In genomic region chr12:12718853-12719252, GRCh38 we compare ENCODE assay signal across 8 cellular contexts. TPM values are rescaled to one million over a fixed set of nuclear protein-coding genes. Genes with fewer than 3 reads are reported as not detected.
DNase-seq lines count a peak whose midpoint lies in the region; FAIRE-seq and TF ChIP-seq lines count a peak whose summit lies in the region.

No MANE protein-coding gene starts in this region.

- H3K27ac ChIP-seq in adrenal gland = peak overlapping the region; percentile 94 to 100 (median 97)
- H3K27ac ChIP-seq in subcutaneous abdominal adipose tissue (ENCODE audit: low read depth, low read length) = peak overlapping the region; percentile 96

- no peak for TF ChIP-seq POLR2A in adrenal gland (IDR thresholded peaks at IDR 0.05)

- WGBS in adrenal gland, 4 donors = 2 to 5% (median 3%) methylated on average over 14 of the region's 14 CpGs

- intact Hi-C loops in adrenal gland (cut with DNase I) = no loop called here

- H3K9me3 ChIP-seq in adrenal gland (replicated peaks in 1 of 3) (no peaks in the 10 kb centered on the region), subcutaneous abdominal adipose tissue (ENCODE audit: control insufficient read depth in 5 of 5, low read length in 5 of 5) (no peaks in the 10 kb centered on the region)

- no peak for FAIRE-seq in RCC 7860 (lab: Jason Lieb, UNC)

- peak overlapping the region in 3 of 4 donors; percentile 88 to 99 (median 91) for H3K4me3 ChIP-seq in adrenal gland
- H3K4me3 ChIP-seq in subcutaneous abdominal adipose tissue (ENCODE audit: low read depth in 1 of 5, low read length in 5 of 5) = peak overlapping the region; percentile 87 to 99 (median 99)

- DNase-seq in ELF-1 (ENCODE audit: low read depth, low spot score) (peak; percentile 25), LHCN-M2 (ENCODE audit: low read depth) (peak; percentile 39), adrenal gland (peak in 1 of 7 donors; percentile 31), kidney tubule cell (ENCODE audit: low spot score) (peak; percentile 31), RCC 7860 (ENCODE audit: low spot score) (no peak), NOMO-1 (lab: John Stamatoyannopoulos, UW; ENCODE audit: unreplicated experiment in 2 of 2) (no peak), hepatic stellate cell (ENCODE audit: low spot score) (no peak)

- TF ChIP-seq CTCF in adrenal gland (IDR thresholded peaks at IDR 0.05) = no peak

- H3K4me1 ChIP-seq in adrenal gland (replicated peaks in 1 of 2) = peaks cover 26 to 65% of the 10 kb centered on the region in 2 donors
- peaks cover 7 to 82% (median 77%) of the 10 kb centered on the region in 5 donors for H3K4me1 ChIP-seq in subcutaneous abdominal adipose tissue (ENCODE audit: control insufficient read depth in 5 of 5, insufficient read depth in 5 of 5, low read length in 5 of 5)

- H3K9ac ChIP-seq in subcutaneous abdominal adipose tissue (ENCODE audit: low read length in 5 of 5) = peak overlapping the region; percentile 69 to 92 (median 91)

- H3K36me3 ChIP-seq in adrenal gland (replicated peaks in 1 of 2) = peaks cover 0 to 25% of the 10 kb centered on the region in 2 donors
- peaks cover 5 to 23% (median 12%) of the 10 kb centered on the region in 5 donors for H3K36me3 ChIP-seq in subcutaneous abdominal adipose tissue (ENCODE audit: control insufficient read depth in 5 of 5, insufficient read depth in 5 of 5, low read length in 5 of 5)

- H3K27me3 ChIP-seq in adrenal gland (no peaks in the 10 kb centered on the region), subcutaneous abdominal adipose tissue (ENCODE audit: control insufficient read depth in 5 of 5, insufficient read depth in 4 of 5, low read length in 5 of 5) (no peaks in the 10 kb centered on the region)

RNA-seq across cellular contexts. Expression of gene CDKN1B, which starts 1.7 kb away (rescaled TPM):
- total RNA-seq in LHCN-M2 (2014; rRNA removed) (21.2 and 27.4 TPM in 2 replicates), adrenal gland (10 to 100 TPM; 37.9 to 97.8 (median 71.1) TPM)
- 9.2 TPM for polyA plus RNA-seq in LHCN-M2 (2012)
- polyA plus RNA-seq in adrenal gland = 10 to 100 TPM; 18.2 to 80.3 (median 25.3) TPM

RNA-seq across cellular contexts. Expression of gene GPR19, which starts 22.9 kb away (rescaled TPM):
- total RNA-seq in LHCN-M2 (2014; rRNA removed) (0.34 and 0.64 TPM in 2 replicates), adrenal gland (1 to 10 TPM in 2 of 8 donors, under 1 TPM in 3, not detected in 3; 0.56 to 1.1 (median 0.68) TPM)
- 0.09 TPM for polyA plus RNA-seq in LHCN-M2 (2012)
- 1 to 10 TPM in 2 of 3 donors, under 1 TPM in 1; 0.98 to 1.8 (median 1.1) TPM for polyA plus RNA-seq in adrenal gland

Comparison
In these comparisons a context has a peak if more than half of its experiments do, and no peak if none do; other contexts are left out.
1. DNase-seq: peak in ELF-1 (single experiment), LHCN-M2 (single experiment) and kidney tubule cell (single experiment); none in RCC 7860 (single experiment), NOMO-1 (0 of 2) and hepatic stellate cell (single experiment).